2 cellular contexts compared by ENCODE assay signal in the genomic region with DNA sequence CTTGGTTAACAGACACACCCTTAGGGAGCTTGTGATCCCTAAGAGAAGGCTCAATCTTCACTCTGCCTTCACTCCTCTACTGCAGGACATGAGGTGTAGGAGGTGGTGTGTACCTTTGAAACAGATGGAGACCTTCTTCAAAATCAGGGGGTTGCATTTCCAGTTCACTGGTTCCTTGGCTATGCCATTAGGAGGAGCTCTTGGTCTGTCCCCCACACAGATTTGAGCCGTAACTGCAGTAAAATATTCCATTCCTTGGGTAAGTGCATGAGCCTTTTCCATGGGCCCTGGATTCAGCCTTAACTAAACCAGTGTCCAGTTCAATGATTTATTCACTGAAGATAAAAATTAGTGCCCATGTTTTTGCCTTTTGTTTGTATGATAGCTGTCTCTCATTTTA.
TF ChIP-seq lines count a peak whose summit lies in the region.

No MANE protein-coding gene starts in this region.

TF ChIP-seq in SK-N-SH, 30 proteins besides CTCF, POLR2A, EP300 and RAD21 (continued from another document):
- TF ChIP-seq, protein P1, sequence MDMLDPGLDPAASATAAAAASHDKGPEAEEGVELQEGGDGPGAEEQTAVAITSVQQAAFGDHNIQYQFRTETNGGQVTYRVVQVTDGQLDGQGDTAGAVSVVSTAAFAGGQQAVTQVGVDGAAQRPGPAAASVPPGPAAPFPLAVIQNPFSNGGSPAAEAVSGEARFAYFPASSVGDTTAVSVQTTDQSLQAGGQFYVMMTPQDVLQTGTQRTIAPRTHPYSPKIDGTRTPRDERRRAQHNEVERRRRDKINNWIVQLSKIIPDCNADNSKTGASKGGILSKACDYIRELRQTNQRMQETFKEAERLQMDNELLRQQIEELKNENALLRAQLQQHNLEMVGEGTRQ (IDR thresholded peaks at IDR 0.05; ENCODE audit: borderline replicate concordance, low read depth, low read length) = no peak
- TF ChIP-seq FOXJ3 (CRISPR knock-in tag; IDR thresholded peaks at IDR 0.05) (no peak), MXI1 (IDR thresholded peaks at IDR 0.05; ENCODE audit: low read depth, low read length) (no peak), RFX5 (IDR thresholded peaks at IDR 0.05; ENCODE audit: low read length) (no peak), GABPA (IDR thresholded peaks at IDR 0.05; ENCODE audit: low read depth) (no peak), TEAD4 (IDR thresholded peaks at IDR 0.05; ENCODE audit: borderline replicate concordance, insufficient read depth) (no peak), FOXM1 (IDR thresholded peaks at IDR 0.05; ENCODE audit: low read depth) (no peak), NFIC (IDR thresholded peaks at IDR 0.05; ENCODE audit: borderline replicate concordance) (no peak), RCOR1 (IDR thresholded peaks at IDR 0.05; ENCODE audit: low read length) (no peak), FOSL2 (IDR thresholded peaks at IDR 0.05; ENCODE audit: borderline replicate concordance, low read depth) (no peak)
- TF ChIP-seq, protein P2, sequence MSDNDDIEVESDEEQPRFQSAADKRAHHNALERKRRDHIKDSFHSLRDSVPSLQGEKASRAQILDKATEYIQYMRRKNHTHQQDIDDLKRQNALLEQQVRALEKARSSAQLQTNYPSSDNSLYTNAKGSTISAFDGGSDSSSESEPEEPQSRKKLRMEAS (IDR thresholded peaks at IDR 0.05; ENCODE audit: low read depth) = no peak

TF ChIP-seq in SK-N-SH treated with all-trans-retinoic acid at 6 μM for 48 hours, 23 proteins besides CTCF, POLR2A, EP300 and RAD21 (continued from another document):
- TF ChIP-seq, protein P3, sequence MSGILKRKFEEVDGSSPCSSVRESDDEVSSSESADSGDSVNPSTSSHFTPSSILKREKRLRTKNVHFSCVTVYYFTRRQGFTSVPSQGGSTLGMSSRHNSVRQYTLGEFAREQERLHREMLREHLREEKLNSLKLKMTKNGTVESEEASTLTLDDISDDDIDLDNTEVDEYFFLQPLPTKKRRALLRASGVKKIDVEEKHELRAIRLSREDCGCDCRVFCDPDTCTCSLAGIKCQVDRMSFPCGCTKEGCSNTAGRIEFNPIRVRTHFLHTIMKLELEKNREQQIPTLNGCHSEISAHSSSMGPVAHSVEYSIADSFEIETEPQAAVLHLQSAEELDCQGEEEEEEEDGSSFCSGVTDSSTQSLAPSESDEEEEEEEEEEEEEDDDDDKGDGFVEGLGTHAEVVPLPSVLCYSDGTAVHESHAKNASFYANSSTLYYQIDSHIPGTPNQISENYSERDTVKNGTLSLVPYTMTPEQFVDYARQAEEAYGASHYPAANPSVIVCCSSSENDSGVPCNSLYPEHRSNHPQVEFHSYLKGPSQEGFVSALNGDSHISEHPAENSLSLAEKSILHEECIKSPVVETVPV (CRISPR knock-in tag; IDR thresholded peaks at IDR 0.05) = no peak
